ENCODE assay signal across 8 cellular contexts in the genomic region with DNA sequence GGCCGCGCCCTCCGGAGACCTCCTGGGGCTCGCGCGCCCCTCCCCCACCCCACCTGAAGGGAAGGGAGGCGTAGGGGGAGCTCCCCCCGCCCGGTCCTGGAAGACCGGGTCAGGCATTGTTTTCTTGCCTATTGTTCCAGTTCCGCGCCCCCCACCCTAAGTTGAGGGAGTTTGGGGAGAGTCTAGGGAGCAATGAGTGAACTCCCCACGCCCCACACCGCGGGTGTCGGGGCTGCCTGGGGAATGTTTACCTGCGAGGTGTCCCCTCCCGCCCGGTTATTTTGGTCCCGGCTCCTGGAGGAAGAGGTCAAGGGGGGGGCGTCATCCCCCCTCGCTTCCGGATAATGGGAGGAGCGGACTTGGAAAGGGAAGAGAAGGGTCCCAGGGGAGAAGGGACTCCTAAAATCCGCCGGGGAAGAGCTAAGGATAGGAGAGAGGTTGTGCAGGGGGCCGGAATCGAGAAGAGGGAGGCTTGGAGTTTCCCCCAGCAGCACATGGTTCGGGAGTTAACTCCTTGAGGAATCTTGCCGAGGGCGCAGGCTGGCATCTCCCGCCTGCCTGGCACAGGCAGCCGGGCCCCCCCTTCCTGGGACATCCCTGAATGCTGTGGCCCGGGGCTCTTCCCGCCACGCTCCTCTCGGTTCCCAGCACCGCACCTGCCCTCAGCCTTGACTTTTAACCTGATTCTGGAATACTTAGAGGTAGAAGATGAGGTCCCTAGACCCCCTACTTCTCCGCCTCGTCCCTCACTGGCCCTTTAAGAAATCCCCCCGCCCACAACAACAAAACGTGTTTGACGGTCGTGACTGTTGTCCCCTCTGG. TPM values are rescaled to one million over a fixed set of nuclear protein-coding genes. Genes with fewer than 3 reads are reported as not detected.
DNase-seq lines count a peak whose midpoint lies in the region; ATAC-seq and TF ChIP-seq lines count a peak whose summit lies in the region.

No MANE protein-coding gene starts in this region.

- POLR2A ChIA-PET in HEK293T (lab: Yijun Ruan, JAX): interaction anchor here (0.6 to 2.6 kb wide), 14 partner anchors 8 to 164 kb away, joined by 3 to 12 read pairs (median 6); a partner anchor contains a TSS

- intact Hi-C loops in mammary epithelial cell (cut with micrococcal nuclease): no loop called here

- ATAC-seq in HG02938 (IDR thresholded peaks at IDR 0.05; ENCODE audit: unreplicated experiment): no peak
- ATAC-seq in HG03039 (IDR thresholded peaks at IDR 0.05; ENCODE audit: unreplicated experiment): no peak

- peaks cover 9 to 29% (median 15%) of the 10 kb centered on the region in 3 donors for H3K27me3 Mint-ChIP-seq in immature natural killer cell (ENCODE audit: low read depth in 3 of 3)

- H3K4me3 ChIP-seq in mammary epithelial cell (replicated peaks in 1 of 3; ENCODE audit: insufficient read depth in 1 of 3, low read depth in 2 of 3, low read length in 3 of 3): peak overlapping the region; percentile 70 to 83 (median 71)

- peak overlapping the region; percentile 72 for H3K4me2 ChIP-seq in mammary epithelial cell (ENCODE audit: insufficient read depth, low read depth, low read length)

- no peak for TF ChIP-seq CTCF in mammary epithelial cell (conservative IDR thresholded peaks at IDR 0.05 in 1 of 2, IDR thresholded peaks at IDR 0.05 in 1 of 2; ENCODE audit: extremely low read depth in 1 of 2, insufficient read depth in 1 of 2, low read depth in 1 of 2, low read length in 2 of 2)

- dilution Hi-C loops in mammary epithelial cell (cut with HindIII; ENCODE audit: low sequenced_read_pairs): no loop called here

- CTCF ChIA-PET in HEK293T (lab: Yijun Ruan, JAX): interaction anchor here (0.5 to 1.2 kb wide), 3 partner anchors 22 to 211 kb away, joined by 3 read pairs; no protein-coding TSS in a partner anchor
- CTCF ChIA-PET in mammary epithelial cell (lab: Charles Lee; ENCODE audit: low non-redundant PET): interaction anchor here (0.6 kb wide), 1 partner anchor 29 kb away, joined by 17 read pairs; no protein-coding TSS in a partner anchor

- no peaks in the 10 kb centered on the region for H3K9me3 Mint-ChIP-seq in immature natural killer cell

- H3K9me3 ChIP-seq in mammary epithelial cell (replicated peaks; ENCODE audit: insufficient read depth, low read length): no peaks in the 10 kb centered on the region

- peak overlapping the region; percentile 93 to 99 (median 97) for H3K4me3 Mint-ChIP-seq in immature natural killer cell

- peaks cover 68 to 80% of the 10 kb centered on the region in 2 donors for H3K4me1 Mint-ChIP-seq in immature natural killer cell

- H2AFZ ChIP-seq in mammary epithelial cell (ENCODE audit: low read depth, low read length): peak overlapping the region; percentile 84

- H4K20me1 ChIP-seq in mammary epithelial cell (ENCODE audit: insufficient read depth, low read length): no peaks in the 10 kb centered on the region

- no TSS peak for BruUV-seq in mammary epithelial cell (replicated peaks; lab: Mats Ljungman, UMichigan)

- peaks cover 20% of the 10 kb centered on the region for H3K79me2 ChIP-seq in mammary epithelial cell (ENCODE audit: insufficient read depth, low read length)

- no peaks in the 10 kb centered on the region for H3K36me3 ChIP-seq in mammary epithelial cell (ENCODE audit: insufficient read depth, low read length)

- H3K36me3 Mint-ChIP-seq in immature natural killer cell: peaks cover 10 to 22% (median 17%) of the 10 kb centered on the region in 3 donors

- peak overlapping the region; percentile 81 to 96 (median 92) for H3K27ac Mint-ChIP-seq in immature natural killer cell

- H3K27ac ChIP-seq in mammary epithelial cell (ENCODE audit: insufficient read depth, low read depth, low read length): no peak overlapping the region

- no peaks in the 10 kb centered on the region for H3K27me3 ChIP-seq in mammary epithelial cell (ENCODE audit: insufficient read depth, low read length)

- peak overlapping the region; percentile 52 for H3K9ac ChIP-seq in mammary epithelial cell (ENCODE audit: insufficient read depth, low read length)

- in situ Hi-C loops in ACHN (cut with HindIII; ENCODE audit: low pct_ligation_motif_present, low pct_unique_long_range_greater_than_20kb, low sequenced_read_pairs): no loop called here
- in situ Hi-C loops in SK-MEL-5 (cut with HindIII; ENCODE audit: low pct_unique_long_range_greater_than_20kb, low sequenced_read_pairs): no loop called here
- in situ Hi-C loops in mammary epithelial cell (cut with MboI; ENCODE audit: low sequenced_read_pairs in 2 of 2): no loop called here

- H3K4me1 ChIP-seq in mammary epithelial cell (ENCODE audit: insufficient read depth, low read length): peaks cover 29% of the 10 kb centered on the region

- peak; percentile 46 for DNase-seq in ACHN
- no peak for DNase-seq in HEK293T (ENCODE audit: extremely low spot score)
- peak; percentile 74 for DNase-seq in SK-MEL-5 (ENCODE audit: low read depth, low spot score)
- DNase-seq in mammary epithelial cell: peak; percentile 40
- no peak for DNase-seq in immature natural killer cell
- DNase-seq in stimulated activated CD4-positive, alpha-beta T cell treated with anti-CD3 and anti-CD28 coated beads, Interleukin-1b, Interleukin-23, amount 100 ng/mL, for 4 hours (ENCODE audit: low read depth in 2 of 2): peak; percentile 33 to 58

- WGBS in mammary epithelial cell (ENCODE audit: low coverage, missing lambda C conversion rate): 3% methylated on average over 11 of the region's 44 CpGs

TF ChIP-seq in HEK293T, 16 proteins besides CTCF, POLR2A, EP300 and RAD21:
- TF ChIP-seq FOXM1 (IDR thresholded peaks at IDR 0.05; ENCODE audit: borderline replicate concordance): 0 out of 2 replicates have a peak, but pooled peaks have one; percentile 7
- TF ChIP-seq CTBP1 (IDR thresholded peaks at IDR 0.05; ENCODE audit: borderline replicate concordance): no peak
- TF ChIP-seq TARDBP (IDR thresholded peaks at IDR 0.05): no peak
- TF ChIP-seq L3MBTL2 (conservative IDR thresholded peaks at IDR 0.05): peak; percentile 44; the same call in 1 of the 2 replicates
- TF ChIP-seq SUZ12 (IDR thresholded peaks at IDR 0.05): no peak
- no peak for TF ChIP-seq FOXA1 (IDR thresholded peaks at IDR 0.05)

RNA-seq across cellular contexts. Expression of a gene that starts 0.9 kb away (rescaled TPM):
- 18.7 and 19.1 TPM in 2 replicates for total RNA-seq in SK-MEL-5 (2014; rRNA removed; shearing (Covaris generic))
- 29.6 and 43.8 TPM in 2 replicates for polyA plus RNA-seq in SK-MEL-5 (2015; cell fraction: cytosol; rRNA removed)
- polyA plus RNA-seq in SK-MEL-5 (2015; cell fraction: nucleus; rRNA removed): 117 TPM in 2 replicates
- 10 to 100 TPM; 30.3 to 51.0 TPM for total RNA-seq in mammary epithelial cell
- polyA plus RNA-seq in mammary epithelial cell (21.9 TPM), immature natural killer cell (10 to 100 TPM in 1 of 3 donors, 1 to 10 TPM in 2; 3.8 to 24.5 (median 7.4) TPM)
- 34.6 TPM for polyA minus RNA-seq in mammary epithelial cell

RNA-seq across cellular contexts. Expression of a gene that starts 24.1 kb away (rescaled TPM):
- total RNA-seq in SK-MEL-5 (2014; rRNA removed; shearing (Covaris generic)): 6.0 and 7.1 TPM in 2 replicates
- polyA plus RNA-seq in SK-MEL-5 (2015; cell fraction: cytosol; rRNA removed): 24.0 and 34.6 TPM in 2 replicates
- polyA plus RNA-seq in SK-MEL-5 (2015; cell fraction: nucleus; rRNA removed): 4.6 and 6.3 TPM in 2 replicates
- 10 to 100 TPM in 1 of 2 donors, 1 to 10 TPM in 1; 3.3 to 30.4 TPM for total RNA-seq in mammary epithelial cell
- polyA plus RNA-seq in mammary epithelial cell (16.2 TPM), immature natural killer cell (100 to 1,000 TPM; 143 to 197 (median 160) TPM)
- 12.8 TPM for polyA minus RNA-seq in mammary epithelial cell

RNA-seq across cellular contexts. Expression of a gene that starts 31.3 kb away (rescaled TPM):
- 5.3 TPM in 2 replicates for total RNA-seq in SK-MEL-5 (2014; rRNA removed; shearing (Covaris generic))
- 6.0 and 7.8 TPM in 2 replicates for polyA plus RNA-seq in SK-MEL-5 (2015; cell fraction: cytosol; rRNA removed)
- 1.6 and 1.8 TPM in 2 replicates for polyA plus RNA-seq in SK-MEL-5 (2015; cell fraction: nucleus; rRNA removed)
- 1 to 10 TPM; 2.8 to 3.2 TPM for total RNA-seq in mammary epithelial cell
- polyA plus RNA-seq in mammary epithelial cell (2.4 TPM), immature natural killer cell (not detected)
- polyA minus RNA-seq in mammary epithelial cell: not detected

RNA-seq across cellular contexts. Expression of a gene that starts 42.1 kb away (rescaled TPM):
- total RNA-seq in SK-MEL-5 (2014; rRNA removed; shearing (Covaris generic)): 3.5 and 4.3 TPM in 2 replicates
- polyA plus RNA-seq in SK-MEL-5 (2015; cell fraction: cytosol; rRNA removed): 38.5 and 43.0 TPM in 2 replicates
- 37.7 and 48.0 TPM in 2 replicates for polyA plus RNA-seq in SK-MEL-5 (2015; cell fraction: nucleus; rRNA removed)
- 10 to 100 TPM in 1 of 2 donors, 1 to 10 TPM in 1; 3.0 to 36.4 TPM for total RNA-seq in mammary epithelial cell
- polyA plus RNA-seq in mammary epithelial cell (6.4 TPM), immature natural killer cell (not detected)
- 14.0 TPM for polyA minus RNA-seq in mammary epithelial cell

RNA-seq across cellular contexts. Expression of a gene that starts 46.5 kb away (rescaled TPM):
- total RNA-seq in SK-MEL-5 (2014; rRNA removed; shearing (Covaris generic)): 300 and 342 TPM in 2 replicates
- 235 and 321 TPM in 2 replicates for polyA plus RNA-seq in SK-MEL-5 (2015; cell fraction: cytosol; rRNA removed)
- 50.7 and 62.3 TPM in 2 replicates for polyA plus RNA-seq in SK-MEL-5 (2015; cell fraction: nucleus; rRNA removed)
- total RNA-seq in mammary epithelial cell: 100 to 1,000 TPM; 150 to 218 TPM
- polyA plus RNA-seq in mammary epithelial cell: 426 TPM
- 235 TPM for polyA minus RNA-seq in mammary epithelial cell
- 100 to 1,000 TPM; 509 to 821 (median 662) TPM for polyA plus RNA-seq in immature natural killer cell

Comparison
In these comparisons a context has a peak if more than half of its experiments do, and no peak if none do; other contexts are left out.
1. DNase-seq: peak in ACHN (single experiment), SK-MEL-5 (single experiment), mammary epithelial cell (single experiment) and stimulated activated CD4-positive, alpha-beta T cell treated with anti-CD3 and anti-CD28 coated beads, Interleukin-1b, Interleukin-23, amount 100 ng/mL, for 4 hours (2 of 2); none in HEK293T (single experiment) and immature natural killer cell (0 of 3).